In genomic region chr7:29270979-29271658, GRCh38 we compare ENCODE assay signal across 10 cellular contexts.
DNase-seq lines count a peak whose midpoint lies in the region; ATAC-seq and TF ChIP-seq lines count a peak whose summit lies in the region.
"Had no signal": no experiment of that assay in that cellular context is flagged by ENCODE, and none has a peak within 500 bp of the region (broad histone marks: within the 10 kb centered on the region; RNA-seq: fewer than 3 reads in every experiment).

No MANE protein-coding gene starts in this region.

- H3K18ac ChIP-seq in mesendoderm (ENCODE audit: low read length), result no peak overlapping the region

- no peak overlapping the region for H3K27ac Mint-ChIP-seq in activated T-helper 17 cell treated with anti-CD3 and anti-CD28 coated beads, Interleukin-2, amount 50 U/mL, for 72 hours
- H3K27ac Mint-ChIP-seq: T-helper 1 cell treated with Interleukin-12 subunit alpha and Interleukin-12 subunit beta and Interleukin-4 antibody, amounts not matched to agents 30 μg/mL and 1 μg/mL, for 36 hours had no signal

- no peaks in the 10 kb centered on the region for H3K36me3 Mint-ChIP-seq in activated T-helper 17 cell treated with anti-CD3 and anti-CD28 coated beads, Interleukin-2, amount 50 U/mL, for 72 hours (ENCODE audit: low read depth)

- no peak for TF ChIP-seq POLR2A in thyroid gland (IDR thresholded peaks at IDR 0.05)

- H2BK5ac ChIP-seq in mesendoderm (ENCODE audit: low read length), result no peak overlapping the region

- WGBS in mesendoderm (ENCODE audit: extremely low coverage, insufficient coverage, low lambda C conversion rate), result no CpG with 5 or more reads among the region's 7 CpGs
- 62% methylated on average over 7 of the region's 7 CpGs for WGBS in thyroid gland, 2 donors

- no peak for TF ChIP-seq CTCF in thyroid gland (IDR thresholded peaks at IDR 0.05)

- H3K56ac ChIP-seq in mesendoderm (ENCODE audit: low read length), result no peak overlapping the region

- no peak overlapping the region for H2AK5ac ChIP-seq in mesendoderm (ENCODE audit: low read length)

- H3K27ac ChIP-seq in mesendoderm (ENCODE audit: low read depth, low read length) (no peak overlapping the region), thyroid gland (no peak overlapping the region)

- no peaks in the 10 kb centered on the region for H3K4me1 Mint-ChIP-seq in activated T-helper 17 cell treated with anti-CD3 and anti-CD28 coated beads, Interleukin-2, amount 50 U/mL, for 72 hours

- no peak overlapping the region for H3K4ac ChIP-seq in mesendoderm (ENCODE audit: low read depth, low read length)

- no peak overlapping the region for H3K9ac ChIP-seq in mesendoderm (ENCODE audit: low read length)

- peak; percentile 74 for ATAC-seq in activated T-helper 17 cell treated with anti-CD3 and anti-CD28 coated beads, Interleukin-2, amount 50 U/mL, for 72 hours (replicated peaks)
- ATAC-seq in GM21717 (IDR thresholded peaks at IDR 0.05; ENCODE audit: unreplicated experiment), result no peak

- no peak overlapping the region for H2BK15ac ChIP-seq in mesendoderm (replicated peaks; ENCODE audit: low read depth)

- H3K79me1 ChIP-seq in mesendoderm (ENCODE audit: low read length), result no peaks in the 10 kb centered on the region

- intact Hi-C loops in posterior cingulate gyrus (cut with DNase I), result loop anchor here (5.0 kb wide), 1 partner anchor 74 kb away; no protein-coding TSS in a partner anchor
- intact Hi-C loops in thyroid gland (cut with DNase I), result no loop called here

- H3K9me3 ChIP-seq in thyroid gland, result no peaks in the 10 kb centered on the region

- H3K27me3 ChIP-seq in mesendoderm (ENCODE audit: insufficient read depth, low read length, poor library complexity), result no peaks in the 10 kb centered on the region
- no peaks in the 10 kb centered on the region for H3K27me3 ChIP-seq in thyroid gland

- peaks cover 3% of the 10 kb centered on the region for H3K27me3 Mint-ChIP-seq in activated T-helper 17 cell treated with anti-CD3 and anti-CD28 coated beads, Interleukin-2, amount 50 U/mL, for 72 hours

- H3K36me3 ChIP-seq in mesendoderm (ENCODE audit: control insufficient read depth, insufficient read depth, low read length), result no peaks in the 10 kb centered on the region
- no peaks in the 10 kb centered on the region for H3K36me3 ChIP-seq in thyroid gland

- no peak overlapping the region for H2BK120ac ChIP-seq in mesendoderm (ENCODE audit: low read depth, low read length)

- H3K4me3 Mint-ChIP-seq in activated T-helper 17 cell treated with anti-CD3 and anti-CD28 coated beads, Interleukin-2, amount 50 U/mL, for 72 hours, result no peak overlapping the region
- H3K4me3 Mint-ChIP-seq: T-helper 1 cell treated with Interleukin-12 subunit alpha and Interleukin-12 subunit beta and Interleukin-4 antibody, amounts not matched to agents 30 μg/mL and 1 μg/mL, for 36 hours had no signal

- no peaks in the 10 kb centered on the region for H3K9me3 Mint-ChIP-seq in activated T-helper 17 cell treated with anti-CD3 and anti-CD28 coated beads, Interleukin-2, amount 50 U/mL, for 72 hours

- peaks cover 5% of the 10 kb centered on the region for H3K4me1 ChIP-seq in mesendoderm (ENCODE audit: control insufficient read depth, low read depth, low read length)
- peaks cover 4 to 9% of the 10 kb centered on the region in 2 donors for H3K4me1 ChIP-seq in thyroid gland

- no peaks in the 10 kb centered on the region for H3K79me2 ChIP-seq in mesendoderm (ENCODE audit: control insufficient read depth, insufficient read depth, low read length)

- no peak overlapping the region for H4K5ac ChIP-seq in mesendoderm (ENCODE audit: low read length)

- no peak overlapping the region for H4K8ac ChIP-seq in mesendoderm (ENCODE audit: low read depth, low read length)

- DNase-seq in D341Med (ENCODE audit: low spot score), result peak; percentile 58
- peak; percentile 44 for DNase-seq in NCI-H2029 (lab: John Stamatoyannopoulos, UW)
- DNase-seq in mesendoderm, result peak; percentile 58
- DNase-seq in posterior cingulate gyrus, result no peak
- DNase-seq in activated effector memory CD4-positive, alpha-beta T cell treated with Interleukin-2 at 50 U/mL for 16 hours, result no peak
- DNase-seq in thyroid gland, result no peak
- DNase-seq: NCI-H524 treated with DMSO at 0.1 percent for 48 hours had no signal

- H3K23ac ChIP-seq in mesendoderm (ENCODE audit: low read length), result no peak overlapping the region

- no peak overlapping the region for H3K4me2 ChIP-seq in mesendoderm (ENCODE audit: low read length)

- H3K4me3 ChIP-seq in mesendoderm (ENCODE audit: low read length) (no peak overlapping the region), thyroid gland (replicated peaks in 1 of 3) (no peak overlapping the region)

Comparison
In these comparisons a context has a peak if more than half of its experiments do, and no peak if none do; other contexts are left out.
1. DNase-seq: peak in D341Med (single experiment), NCI-H2029 (single experiment) and mesendoderm (single experiment); none in posterior cingulate gyrus (0 of 10), activated effector memory CD4-positive, alpha-beta T cell treated with Interleukin-2 at 50 U/mL for 16 hours (single experiment) and thyroid gland (0 of 2).